Comparison of ENCODE assay signal across 21 cellular contexts in the genomic region with DNA sequence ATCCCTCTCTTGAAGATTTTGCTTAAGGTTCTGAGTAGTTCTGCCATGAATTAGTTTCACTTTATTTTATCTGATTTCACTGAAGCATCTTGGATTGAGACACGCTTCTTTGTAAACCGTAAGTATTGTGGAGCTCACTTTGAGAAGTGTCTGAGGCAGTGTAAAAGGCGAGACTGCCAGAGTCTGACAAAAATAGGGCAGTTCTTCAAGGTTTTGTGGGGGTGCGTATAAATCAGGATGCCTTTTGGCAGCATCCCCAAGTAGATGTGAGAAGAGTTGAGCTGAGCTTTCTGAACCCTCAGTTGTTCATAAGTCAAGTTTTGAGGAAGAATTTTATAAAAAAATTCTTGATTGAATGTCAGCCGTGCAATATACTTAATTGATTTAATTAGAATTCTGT.
DNase-seq lines count a peak whose midpoint lies in the region; FAIRE-seq and TF ChIP-seq lines count a peak whose summit lies in the region.
"Had no signal": no experiment of that assay in that cellular context is flagged by ENCODE, and none has a peak within 500 bp of the region (broad histone marks: within the 10 kb centered on the region; RNA-seq: fewer than 3 reads in every experiment).

No MANE protein-coding gene starts in this region.

- H3K27me3 Mint-ChIP-seq in dendritic cell treated with granulocyte-macrophage colony-stimulating factor and Interleukin-4, amounts not matched to agents 40 ng/mL and 50 ng/mL, for 4 days: no peaks in the 10 kb centered on the region
- H3K27me3 Mint-ChIP-seq in CD8-positive, alpha-beta memory T cell: no peaks in the 10 kb centered on the region

- H2AFZ ChIP-seq in GM23248: no peak overlapping the region
- H2AFZ ChIP-seq in parathyroid adenoma: no peak overlapping the region

- H3K27ac ChIP-seq in GM23248: no peak overlapping the region
- H3K27ac ChIP-seq in parathyroid adenoma: no peak overlapping the region
- no peak overlapping the region for H3K27ac ChIP-seq in CD8-positive, alpha-beta memory T cell (ENCODE audit: low read depth, low read length)
- H3K27ac ChIP-seq: A549 had no signal

- H3K4me1 ChIP-seq in GM23248 (ENCODE audit: insufficient read depth) (no peaks in the 10 kb centered on the region; the same call in 1 of the 2 replicates), parathyroid adenoma (no peaks in the 10 kb centered on the region)
- H3K4me1 ChIP-seq in CD8-positive, alpha-beta memory T cell (ENCODE audit: insufficient read depth, low read length): no peaks in the 10 kb centered on the region
- H3K4me1 ChIP-seq: A549 had no signal

- no peak overlapping the region for H3K4me3 Mint-ChIP-seq in dendritic cell treated with granulocyte-macrophage colony-stimulating factor and Interleukin-4, amounts not matched to agents 40 ng/mL and 50 ng/mL, for 4 days
- no peak overlapping the region for H3K4me3 Mint-ChIP-seq in CD8-positive, alpha-beta memory T cell
- H3K4me3 Mint-ChIP-seq: CD14-positive monocyte had no signal

- H3K9me3 Mint-ChIP-seq in dendritic cell treated with granulocyte-macrophage colony-stimulating factor and Interleukin-4, amounts not matched to agents 40 ng/mL and 50 ng/mL, for 4 days: no peaks in the 10 kb centered on the region
- no peaks in the 10 kb centered on the region for H3K9me3 Mint-ChIP-seq in CD8-positive, alpha-beta memory T cell

- peaks cover 88% of the 10 kb centered on the region for H3K36me3 Mint-ChIP-seq in dendritic cell treated with granulocyte-macrophage colony-stimulating factor and Interleukin-4, amounts not matched to agents 40 ng/mL and 50 ng/mL, for 4 days (ENCODE audit: low read depth)
- H3K36me3 Mint-ChIP-seq in CD8-positive, alpha-beta memory T cell: peaks cover 5 to 25% (median 12%) of the 10 kb centered on the region in 3 donors

- 72 to 73% methylated on average over 5 of the region's 5 CpGs for WGBS in GM23248 (ENCODE audit: low coverage in 1 of 2, low lambda C conversion rate in 2 of 2, missing lambda C conversion rate in 2 of 2), 2 experiments

- no peak overlapping the region for H3K4me3 ChIP-seq in AG10803 (ENCODE audit: low read length)
- H3K4me3 ChIP-seq in GM23248: no peak overlapping the region
- no peak overlapping the region for H3K4me3 ChIP-seq in parathyroid adenoma (ENCODE audit: low read depth, low read length)
- H3K4me3 ChIP-seq in CD8-positive, alpha-beta memory T cell (ENCODE audit: low read length): no peak overlapping the region
- H3K4me3 ChIP-seq: A549, MG63 had no signal

- no peak for FAIRE-seq in urothelium cell line (lab: Jason Lieb, UNC)
- FAIRE-seq: A549, D721Med, GM19239 had no signal

- peaks cover 19% of the 10 kb centered on the region for H3K4me1 Mint-ChIP-seq in dendritic cell treated with granulocyte-macrophage colony-stimulating factor and Interleukin-4, amounts not matched to agents 40 ng/mL and 50 ng/mL, for 4 days (ENCODE audit: low read depth)
- H3K4me1 Mint-ChIP-seq in CD8-positive, alpha-beta memory T cell: peaks cover 9 to 18% (median 16%) of the 10 kb centered on the region in 3 donors
- H3K4me1 Mint-ChIP-seq: CD14-positive monocyte had no signal

- H3K9ac ChIP-seq in GM23248 (no peak overlapping the region), parathyroid adenoma (no peak overlapping the region)

- DNase-seq in AG10803 (ENCODE audit: low read depth) (peak; percentile 12), GM23248 (peak; percentile 4), NCI-H226 (no peak), NCI-H1417 treated with DMSO at 0.1 percent for 48 hours (lab: John Stamatoyannopoulos, UW) (no peak), urothelium cell line (ENCODE audit: low spot score) (no peak)
- no peak for DNase-seq in CD8-positive, alpha-beta memory T cell
- DNase-seq: DMS79 treated with DMSO at 0.1 percent for 48 hours, GOT3, MG63, NCI-H1092 treated with DMSO at 0.1 percent for 48 hours, NCI-H1694 treated with DMSO at 0.1 percent for 48 hours, NCI-H2171, NCI-H510A, NCI-H82, SIG-M5 had no signal

- peaks cover 22% of the 10 kb centered on the region for H3K79me2 ChIP-seq in GM23248 (ENCODE audit: insufficient read depth)
- H3K79me2 ChIP-seq in parathyroid adenoma: no peaks in the 10 kb centered on the region

- H3K36me3 ChIP-seq in GM23248 (ENCODE audit: low read depth) (peaks cover 5% of the 10 kb centered on the region), parathyroid adenoma (ENCODE audit: control insufficient read depth, insufficient read depth, low read length) (no peaks in the 10 kb centered on the region)
- no peaks in the 10 kb centered on the region for H3K36me3 ChIP-seq in CD8-positive, alpha-beta memory T cell (ENCODE audit: insufficient read depth, low read length)

- H4K20me1 ChIP-seq in GM23248 (ENCODE audit: insufficient read depth): no peaks in the 10 kb centered on the region

- no peak for TF ChIP-seq CTCF in AG10803 (conservative IDR thresholded peaks at IDR 0.05; ENCODE audit: low read length)
- no peak for TF ChIP-seq CTCF in parathyroid adenoma (IDR thresholded peaks at IDR 0.05)

- no peaks in the 10 kb centered on the region for H3F3A ChIP-seq in GM23248 (ENCODE audit: insufficient read depth)

- POLR2A ChIA-PET in CD8-positive, alpha-beta memory T cell (lab: Charles Lee): no interaction called here

- no peaks in the 10 kb centered on the region for H3K9me2 ChIP-seq in GM23248 (ENCODE audit: insufficient read depth)

- H3K27ac Mint-ChIP-seq in dendritic cell treated with granulocyte-macrophage colony-stimulating factor and Interleukin-4, amounts not matched to agents 40 ng/mL and 50 ng/mL, for 4 days: peak overlapping the region; percentile 27
- peak overlapping the region in 4 of 8 donors; percentile 17 to 36 (median 29) for H3K27ac Mint-ChIP-seq in CD8-positive, alpha-beta memory T cell
- H3K27ac Mint-ChIP-seq: CD14-positive monocyte had no signal

- H3K4me2 ChIP-seq in GM23248 (ENCODE audit: unreplicated experiment) (no peak overlapping the region), parathyroid adenoma (ENCODE audit: low read length) (peak overlapping the region; percentile 22)
- H3K4me2 ChIP-seq: A549 had no signal

- no peaks in the 10 kb centered on the region for H3K27me3 ChIP-seq in GM23248 (replicated peaks; ENCODE audit: insufficient read depth)
- H3K27me3 ChIP-seq in parathyroid adenoma (ENCODE audit: control insufficient read depth, insufficient read depth, low read length): no peaks in the 10 kb centered on the region
- H3K27me3 ChIP-seq in CD8-positive, alpha-beta memory T cell (ENCODE audit: insufficient read depth, low read length, poor library complexity, severe bottlenecking): no peaks in the 10 kb centered on the region
- H3K27me3 ChIP-seq: MG63 had no signal

- CTCF ChIA-PET in CD8-positive, alpha-beta memory T cell (lab: Charles Lee): interaction anchor here (0.9 to 1.3 kb wide), 4 partner anchors 10 to 409 kb away, joined by 3 to 5 read pairs (median 3); no protein-coding TSS in a partner anchor

- intact Hi-C loops in dendritic cell treated with granulocyte-macrophage colony-stimulating factor and Interleukin-4, amounts not matched to agents 40 ng/mL and 50 ng/mL, for 4 days (cut with micrococcal nuclease): no loop called here

- in situ Hi-C loops in GM23248 (cut with MboI): no loop called here

- H3K9me3 ChIP-seq in GM23248 (ENCODE audit: low read depth) (no peaks in the 10 kb centered on the region), parathyroid adenoma (ENCODE audit: control insufficient read depth, low read length) (no peaks in the 10 kb centered on the region)
- H3K9me3 ChIP-seq in CD8-positive, alpha-beta memory T cell (ENCODE audit: low read length): no peaks in the 10 kb centered on the region
- H3K9me3 ChIP-seq: A549, MG63 had no signal

Comparison
In these comparisons a context has a peak if more than half of its experiments do, and no peak if none do; other contexts are left out.
1. DNase-seq: peak in AG10803 (single experiment) and GM23248 (single experiment); none in CD8-positive, alpha-beta memory T cell (0 of 5), NCI-H226 (single experiment), NCI-H1417 treated with DMSO at 0.1 percent for 48 hours (single experiment) and urothelium cell line (single experiment).